Comparison of ENCODE assay signal across 16 cellular contexts in the genomic region with DNA sequence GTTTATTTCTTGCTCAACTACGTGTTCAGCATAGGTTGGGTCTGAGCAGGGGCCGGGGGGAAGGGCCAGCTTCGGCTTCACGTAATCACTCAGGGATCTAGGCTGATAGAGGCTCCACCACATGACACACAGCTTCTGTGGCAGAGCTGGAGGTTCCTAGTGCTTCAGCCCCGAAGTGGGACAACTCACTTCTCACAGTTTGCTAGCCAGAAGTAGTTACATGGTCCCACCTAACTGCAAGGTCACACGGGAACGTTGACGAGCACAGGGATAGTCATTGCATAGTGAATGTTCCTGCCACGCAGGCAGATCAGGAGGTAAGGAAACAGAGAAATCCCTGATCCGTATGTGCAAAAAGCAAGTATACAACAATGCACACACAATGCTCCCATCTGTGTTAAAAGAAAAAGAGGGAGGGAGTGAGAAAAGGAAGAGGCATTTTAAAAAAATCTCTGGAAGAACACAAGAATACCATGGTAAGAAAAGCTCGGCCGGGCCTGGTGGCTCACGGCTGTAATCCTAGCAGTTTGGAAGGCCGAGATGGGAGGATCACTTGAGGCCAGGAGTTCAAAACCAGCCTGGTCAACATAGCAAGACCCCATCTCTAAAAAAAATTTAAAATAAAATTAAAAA. TPM values are rescaled to one million over a fixed set of nuclear protein-coding genes. Genes with fewer than 3 reads are reported as not detected.
A peak's percentile ranks its signal among the peaks of the same experiment; 100 is the strongest.
DNase-seq lines count a peak whose midpoint lies in the region; ATAC-seq, FAIRE-seq and TF ChIP-seq lines count a peak whose summit lies in the region.
"Had no signal": no experiment of that assay in that cellular context is flagged by ENCODE, and none has a peak within 500 bp of the region (broad histone marks: within the 10 kb centered on the region; RNA-seq: fewer than 3 reads in every experiment).

No MANE protein-coding gene starts in this region.

- peak overlapping the region; percentile 45 for H3K27ac ChIP-seq in ACC112 (ENCODE audit: low read depth, low read length)
- H3K27ac ChIP-seq in dorsolateral prefrontal cortex: peak overlapping the region in 56 of 59 donors; percentile 23 to 84 (median 74)
- H3K27ac ChIP-seq in lower lobe of right lung: peak overlapping the region; percentile 60

- H3K4me1 Mint-ChIP-seq in natural killer cell: peaks cover 52 to 58% of the 10 kb centered on the region in 2 donors

- no peak for TF ChIP-seq POLR2A in NB4 (IDR thresholded peaks at IDR 0.05; ENCODE audit: extremely low read depth, insufficient read length)
- TF ChIP-seq POLR2A in GM12892 (IDR thresholded peaks at IDR 0.05; ENCODE audit: low read depth, low read length): no peak

- intact Hi-C loops in dorsolateral prefrontal cortex (cut with DNase I): no loop called here
- intact Hi-C loops in lower lobe of right lung (cut with DNase I): no loop called here
- intact Hi-C loops in natural killer cell (cut with micrococcal nuclease): no loop called here

- no peaks in the 10 kb centered on the region for H3K27me3 Mint-ChIP-seq in natural killer cell (ENCODE audit: low read depth in 2 of 2)

- H3K4me3 ChIP-seq in ACC112 (ENCODE audit: low read depth, low read length): no peak overlapping the region
- no peak overlapping the region for H3K4me3 ChIP-seq in NB4 (ENCODE audit: low read depth, low read length)
- peak overlapping the region in 10 of 59 donors; percentile 5 to 33 (median 14) for H3K4me3 ChIP-seq in dorsolateral prefrontal cortex
- no peak overlapping the region for H3K4me3 ChIP-seq in lower lobe of right lung

- peaks cover 82% of the 10 kb centered on the region for H3K79me2 ChIP-seq in ACC112 (ENCODE audit: control insufficient read depth, insufficient read depth, low read length, unreplicated experiment)

- peak; percentile 52 for DNase-seq in NB4 (ENCODE audit: low read depth)
- peak in 1 of 10 donors; percentile 39 for DNase-seq in dorsolateral prefrontal cortex
- peak; percentile 72 for DNase-seq in lower lobe of right lung
- no peak for DNase-seq in natural killer cell
- DNase-seq in SKM-1 treated with dmso at 0.1 percent for 144 hours (lab: John Stamatoyannopoulos, UW; ENCODE audit: unreplicated experiment): no peak
- DNase-seq in GM12892 (ENCODE audit: insufficient read length): no peak
- DNase-seq: central memory CD4-positive, alpha-beta T cell; head of caudate nucleus; NCI-H1048; NCI-H524 treated with DMSO at 0.1 percent for 48 hours; stimulated activated CD4-positive, alpha-beta T cell treated with anti-CD3 and anti-CD28 coated beads, Interleukin-12 subunit alpha, Interleukin-12 subunit beta, amount 100 ng/mL, for 4 hours; stimulated activated naive CD4-positive, alpha-beta T cell had no signal

- H3K4me3 Mint-ChIP-seq in natural killer cell: no peak overlapping the region

- H3K4me1 ChIP-seq in ACC112 (ENCODE audit: control insufficient read depth, insufficient read depth, low read length, unreplicated experiment) (peaks cover 41% of the 10 kb centered on the region), lower lobe of right lung (peaks cover 75% of the 10 kb centered on the region)

- no peaks in the 10 kb centered on the region for H3K36me3 Mint-ChIP-seq in natural killer cell

- H3K27me3 ChIP-seq in ACC112 (ENCODE audit: insufficient read depth, low read length) (no peaks in the 10 kb centered on the region), dorsolateral prefrontal cortex (no peaks in the 10 kb centered on the region), lower lobe of right lung (ENCODE audit: low read depth) (no peaks in the 10 kb centered on the region)

- no peaks in the 10 kb centered on the region for H3K9me3 ChIP-seq in lower lobe of right lung

- no peaks in the 10 kb centered on the region for H3K9me3 Mint-ChIP-seq in natural killer cell

- no peak for FAIRE-seq in GM12892 (lab: Jason Lieb, UNC)
- FAIRE-seq: G401.6 had no signal

- H3K36me3 ChIP-seq in ACC112 (ENCODE audit: insufficient read depth, low read length) (no peaks in the 10 kb centered on the region), lower lobe of right lung (no peaks in the 10 kb centered on the region)

- H2AFZ ChIP-seq in ACC112 (ENCODE audit: low read length, unreplicated experiment): no peak overlapping the region

- TF ChIP-seq CTCF in NB4 (IDR thresholded peaks at IDR 0.05; ENCODE audit: low read depth, low read length) (no peak), dorsolateral prefrontal cortex (IDR thresholded peaks at IDR 0.05 in 54 of 56, conservative IDR thresholded peaks at IDR 0.05 in 2 of 56; ENCODE audit: low read depth in 1 of 56, partially characterized antibody in 56 of 56) (no peak), lower lobe of right lung (IDR thresholded peaks at IDR 0.05) (no peak), natural killer cell (IDR thresholded peaks at IDR 0.05) (no peak)

- no peak overlapping the region for H3K27ac Mint-ChIP-seq in natural killer cell

- ATAC-seq in lower lobe of right lung: peak; percentile 74 to 84
- ATAC-seq in natural killer cell: no peak
- ATAC-seq in GM21723 (IDR thresholded peaks at IDR 0.05; ENCODE audit: unreplicated experiment): no peak
- ATAC-seq: HCT116 had no signal

RNA-seq across cellular contexts. Expression of a gene that starts 16.9 kb away (rescaled TPM):
- total RNA-seq in dorsolateral prefrontal cortex: 10 to 100 TPM; 23.6 to 40.5 (median 32.4) TPM
- 32.0 TPM for total RNA-seq in lower lobe of right lung
- 10 to 100 TPM; 33.3 to 34.7 (median 34.2) TPM for total RNA-seq in natural killer cell
- 4.2 TPM for polyA plus RNA-seq in GM12892 (2012; ENCODE audit: missing spikeins)

Comparison
In these comparisons a context has a peak if more than half of its experiments do, and no peak if none do; other contexts are left out.
1. DNase-seq: peak in NB4 (single experiment) and lower lobe of right lung (single experiment); none in natural killer cell (single experiment), SKM-1 treated with dmso at 0.1 percent for 144 hours (single experiment) and GM12892 (single experiment).
2. ATAC-seq: peak in lower lobe of right lung (2 of 2); none in natural killer cell (0 of 3) and GM21723 (single experiment).
3. Peak in every context shown above with its lines, with median percentiles within 50 percentile points of each other: H3K27ac ChIP-seq.